ENCODE assay signal across 9 cellular contexts in genomic region chr4:114601304-114602052, GRCh38.
DNase-seq lines count a peak whose midpoint lies in the region; ATAC-seq and TF ChIP-seq lines count a peak whose summit lies in the region.
"Had no signal": no experiment of that assay in that cellular context is flagged by ENCODE, and none has a peak within 500 bp of the region (broad histone marks: within the 10 kb centered on the region; RNA-seq: fewer than 3 reads in every experiment).

No MANE protein-coding gene starts in this region.

- no peaks in the 10 kb centered on the region for H3K27me3 ChIP-seq in OCI-LY1 (ENCODE audit: insufficient read depth, low read length)

- no peak for TF ChIP-seq CTCF in OCI-LY1 (IDR thresholded peaks at IDR 0.05; ENCODE audit: low read length)

- H4K20me1 ChIP-seq in OCI-LY1 (ENCODE audit: insufficient read depth, low read length): no peaks in the 10 kb centered on the region

- peak overlapping the region; percentile 73 for H3K4me2 ChIP-seq in OCI-LY1 (ENCODE audit: low read length)

- H3K9me3 ChIP-seq in OCI-LY1 (ENCODE audit: low read length): no peaks in the 10 kb centered on the region
- H3K9me3 ChIP-seq: tibial artery had no signal

- H3K4me3 ChIP-seq in OCI-LY1 (ENCODE audit: low read depth, low read length, poor library complexity, severe bottlenecking): peak overlapping the region; percentile 81
- H3K4me3 ChIP-seq: tibial artery had no signal

- no peaks in the 10 kb centered on the region for H3K36me3 ChIP-seq in OCI-LY1 (ENCODE audit: insufficient read depth, low read length)
- H3K36me3 ChIP-seq: tibial artery had no signal

- H3K9ac ChIP-seq in OCI-LY1 (ENCODE audit: low read length): no peak overlapping the region

- no peak overlapping the region for H2AFZ ChIP-seq in OCI-LY1 (ENCODE audit: low read length)

- DNase-seq in NCI-H146 (lab: John Stamatoyannopoulos, UW): peak; percentile 32
- DNase-seq in NCI-H146 treated with DMSO at 0.1 percent for 48 hours (lab: John Stamatoyannopoulos, UW; ENCODE audit: unreplicated experiment): no peak
- no peak for DNase-seq in islet precursor cell
- DNase-seq in activated CD4-positive, alpha-beta T cell treated with anti-CD3 and anti-CD28 coated beads for 48 hours: no peak
- no peak for DNase-seq in DMS 273 (lab: John Stamatoyannopoulos, UW; ENCODE audit: unreplicated experiment)
- DNase-seq in SKM-1 treated with dmso at 0.1 percent for 144 hours (lab: John Stamatoyannopoulos, UW; ENCODE audit: unreplicated experiment): no peak
- DNase-seq: tibial artery had no signal

- H3K27ac ChIP-seq in OCI-LY1 (ENCODE audit: low read depth, low read length, poor library complexity, severe bottlenecking): peak overlapping the region; percentile 84
- H3K27ac ChIP-seq: tibial artery had no signal

- peak; percentile 27 for ATAC-seq in HG02973 (IDR thresholded peaks at IDR 0.05; ENCODE audit: unreplicated experiment)

- H3K9me2 ChIP-seq in OCI-LY1 (ENCODE audit: low read depth, low read length): no peaks in the 10 kb centered on the region

- H3K79me2 ChIP-seq in OCI-LY1 (ENCODE audit: insufficient read depth, low read length): peaks cover 31% of the 10 kb centered on the region

- H3K4me1 ChIP-seq in OCI-LY1 (ENCODE audit: insufficient read depth, low read length, severe bottlenecking): peaks cover 56% of the 10 kb centered on the region

- H3F3A ChIP-seq in OCI-LY1 (ENCODE audit: insufficient read depth, low read length): no peaks in the 10 kb centered on the region
